In the genomic region with DNA sequence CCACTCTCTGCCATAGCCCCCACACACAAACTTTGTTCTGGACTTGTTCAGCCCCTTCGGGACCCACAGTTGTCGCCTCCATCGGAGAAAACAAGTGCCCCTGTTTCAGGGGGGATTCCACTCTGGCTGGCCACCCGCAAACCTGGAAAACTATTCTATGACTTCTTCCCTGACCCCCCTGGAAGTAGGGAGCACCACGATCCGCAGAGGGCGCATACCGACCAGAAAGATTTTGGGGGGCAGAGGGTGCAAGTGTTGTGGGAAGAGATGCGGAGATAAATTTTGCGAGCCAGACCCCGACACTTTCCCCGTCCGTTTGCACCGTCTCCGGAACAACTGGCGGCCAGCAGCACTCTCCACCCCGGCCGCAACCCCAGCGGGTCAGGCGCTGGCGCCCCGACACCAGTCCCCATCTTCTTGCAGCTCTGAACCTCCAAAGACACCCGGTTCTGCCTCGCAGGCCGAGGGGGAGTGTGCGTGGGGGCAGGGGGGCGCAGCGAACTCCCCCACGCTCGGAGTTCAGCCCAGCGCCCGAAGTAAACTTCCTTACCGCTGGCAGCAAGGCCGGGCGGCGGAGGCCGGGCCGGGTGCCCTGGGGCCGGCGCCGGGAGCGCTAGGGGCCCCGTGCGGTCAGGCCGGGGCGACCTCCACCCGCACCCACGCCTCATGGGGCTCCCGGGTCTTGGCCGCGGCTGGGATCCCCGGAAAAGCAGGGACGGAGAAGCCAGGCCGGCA, we compare ENCODE assay signal across 13 cellular contexts. TPM values are rescaled to one million over a fixed set of nuclear protein-coding genes. Genes with fewer than 3 reads are reported as not detected.
A peak's percentile ranks its signal among the peaks of the same experiment; 100 is the strongest.
DNase-seq lines count a peak whose midpoint lies in the region; ATAC-seq and TF ChIP-seq lines count a peak whose summit lies in the region.
"Had no signal": no experiment of that assay in that cellular context is flagged by ENCODE, and none has a peak within 500 bp of the region (broad histone marks: within the 10 kb centered on the region; RNA-seq: fewer than 3 reads in every experiment).

No MANE protein-coding gene starts in this region.

- H3K27ac ChIP-seq in SK-N-SH (ENCODE audit: low read depth in 2 of 2, low read length in 1 of 2), result no peak overlapping the region
- no peak overlapping the region for H3K27ac ChIP-seq in coronary artery
- peak overlapping the region; percentile 64 for H3K27ac ChIP-seq in mesenchymal stem cell (ENCODE audit: low read length, poor library complexity, severe bottlenecking)
- H3K27ac ChIP-seq in thyroid gland, result peak overlapping the region; percentile 99
- H3K27ac ChIP-seq: HL-60 had no signal

- no peaks in the 10 kb centered on the region for H3K79me2 ChIP-seq in SK-N-SH (ENCODE audit: insufficient read depth)

- peaks cover 8% of the 10 kb centered on the region for H3K79me1 ChIP-seq in mesenchymal stem cell (replicated peaks; ENCODE audit: low read length, poor library complexity, severe bottlenecking)

- H4K91ac ChIP-seq in mesenchymal stem cell (ENCODE audit: low read length), result peak overlapping the region; percentile 93

- H2BK120ac ChIP-seq in mesenchymal stem cell (ENCODE audit: low read depth, low read length), result peak overlapping the region; percentile 80

- H2AK5ac ChIP-seq in mesenchymal stem cell (ENCODE audit: low read length, severe bottlenecking), result peak overlapping the region; percentile 3

- H3K9me2 ChIP-seq in SK-N-SH, result no peaks in the 10 kb centered on the region

- H2AFZ ChIP-seq in SK-N-SH (ENCODE audit: low read depth) (no peak overlapping the region), mesenchymal stem cell (ENCODE audit: low read depth, low read length) (peak overlapping the region; percentile 61)

- H2BK12ac ChIP-seq in mesenchymal stem cell (ENCODE audit: low read length in 2 of 2), result peak overlapping the region; percentile 89 to 94

- peak overlapping the region; percentile 81 for H4K8ac ChIP-seq in mesenchymal stem cell (ENCODE audit: low read length)

- no peak for TF ChIP-seq POLR2A in thyroid gland (IDR thresholded peaks at IDR 0.05)

- 18% methylated on average over 37 of the region's 54 CpGs for WGBS in SK-N-SH (ENCODE audit: low lambda C conversion rate)
- WGBS in mesenchymal stem cell, result under 1% methylated on average over 41 of the region's 54 CpGs
- 2 to 4% methylated on average over 15 to 47 of the region's 54 CpGs for WGBS in thyroid gland, 2 donors

- H3K4me2 ChIP-seq in SK-N-SH, result peak overlapping the region; percentile 74; the same call in 1 of the 2 replicates
- peak overlapping the region; percentile 98 for H3K4me2 ChIP-seq in mesenchymal stem cell (ENCODE audit: low read length, poor library complexity, severe bottlenecking)

- peak overlapping the region; percentile 96 for H2BK15ac ChIP-seq in mesenchymal stem cell (ENCODE audit: low read depth, poor library complexity, severe bottlenecking)

- no peak for TF ChIP-seq RAD21 in SK-N-SH (IDR thresholded peaks at IDR 0.05; ENCODE audit: low read length)

- DNase-seq in SK-N-SH, result peak; percentile 51
- no peak for DNase-seq in coronary artery (ENCODE audit: low spot score)
- no peak for DNase-seq in mesenchymal stem cell
- no peak for DNase-seq in thyroid gland
- DNase-seq in activated CD4-positive, CD25-positive, alpha-beta regulatory T cell (lab: John Stamatoyannopoulos, UW), result no peak
- no peak for DNase-seq in NCI-H446 treated with DMSO at 0.1 percent for 48 hours (lab: John Stamatoyannopoulos, UW)
- DNase-seq: CD4-positive, CD25-positive, alpha-beta regulatory T cell; dermis blood vessel endothelial cell; NK-92 treated with Interleukin-12 subunit alpha and Interleukin-12 subunit beta, amount 100 ng/mL, for 24 hours; stimulated activated naive CD4-positive, alpha-beta T cell had no signal

- POLR2A ChIA-PET in SK-N-SH (lab: Yijun Ruan, JAX), result no interaction called here

- peaks cover 66% of the 10 kb centered on the region for H3K27me3 ChIP-seq in SK-N-SH (ENCODE audit: insufficient read depth)
- H3K27me3 ChIP-seq in mesenchymal stem cell (ENCODE audit: control insufficient read depth in 1 of 2, insufficient read depth in 1 of 2, low read length in 2 of 2), result peaks cover 20 to 31% of the 10 kb centered on the region in 2 experiments
- H3K27me3 ChIP-seq in thyroid gland, result no peaks in the 10 kb centered on the region

- no peaks in the 10 kb centered on the region for H4K20me1 ChIP-seq in SK-N-SH (ENCODE audit: insufficient read depth)

- H3K9ac ChIP-seq in SK-N-SH (no peak overlapping the region), mesenchymal stem cell (ENCODE audit: low read length) (peak overlapping the region; percentile 89)

- H3K23ac ChIP-seq in mesenchymal stem cell (ENCODE audit: low read length in 2 of 2), result peak overlapping the region; percentile 51 to 99

- no peaks in the 10 kb centered on the region for H3F3A ChIP-seq in SK-N-SH (replicated peaks; ENCODE audit: insufficient read depth)

- H3K18ac ChIP-seq in mesenchymal stem cell (ENCODE audit: low read depth in 1 of 2, low read length in 2 of 2), result peak overlapping the region; percentile 100

- H3K4me1 ChIP-seq in SK-N-SH (ENCODE audit: control insufficient read depth in 1 of 2, insufficient read depth in 2 of 2, low read depth in 1 of 2, low read length in 1 of 2) (no peaks in the 10 kb centered on the region; a peak in 1 of 4 replicates), mesenchymal stem cell (ENCODE audit: control insufficient read depth, insufficient read depth, low read depth, low read length) (peaks cover 26% of the 10 kb centered on the region), thyroid gland (peaks cover 0 to 8% of the 10 kb centered on the region in 2 donors)

- H3K36me3 ChIP-seq in SK-N-SH (replicated peaks in 1 of 2; ENCODE audit: control insufficient read depth in 1 of 2, insufficient read depth in 2 of 2, low read length in 1 of 2), result no peaks in the 10 kb centered on the region
- H3K36me3 ChIP-seq in mesenchymal stem cell (ENCODE audit: control insufficient read depth in 1 of 2, insufficient read depth in 2 of 2, low read depth in 1 of 2, low read length in 2 of 2), result no peaks in the 10 kb centered on the region
- H3K36me3 ChIP-seq in thyroid gland, result peaks cover 0 to 18% of the 10 kb centered on the region in 2 donors

- H3K14ac ChIP-seq in mesenchymal stem cell (ENCODE audit: low read length in 2 of 2), result peak overlapping the region in 1 of 2 experiments; percentile 87

- CTCF ChIA-PET in SK-N-SH (lab: Yijun Ruan, JAX), result interaction anchor here (1.6 kb wide), 1 partner anchor 606 kb away, joined by 4 read pairs; no protein-coding TSS in a partner anchor

- ATAC-seq in SK-N-SH treated with all-trans-retinoic acid at 6 μM for 48 hours, result no peak
- ATAC-seq in GM18873 (IDR thresholded peaks at IDR 0.05; ENCODE audit: low FRiP score, unreplicated experiment), result no peak

- no peak for TF ChIP-seq CTCF in SK-N-SH (IDR thresholded peaks at IDR 0.05)
- no peak for TF ChIP-seq CTCF in coronary artery (IDR thresholded peaks at IDR 0.05)
- TF ChIP-seq CTCF in thyroid gland (IDR thresholded peaks at IDR 0.05), result no peak

- H2BK5ac ChIP-seq in mesenchymal stem cell (ENCODE audit: low read depth, low read length, poor library complexity, severe bottlenecking), result peak overlapping the region; percentile 84

- no peak for TF ChIP-seq EP300 in SK-N-SH (IDR thresholded peaks at IDR 0.05; ENCODE audit: borderline replicate concordance in 1 of 2, low read depth in 1 of 2, low read length in 1 of 2)

- intact Hi-C loops in thyroid gland (cut with DNase I), result loop anchor here (5.0 kb wide), 1 partner anchor 607 kb away; no protein-coding TSS in a partner anchor

- peak overlapping the region; percentile 94 to 98 for H3K4ac ChIP-seq in mesenchymal stem cell (ENCODE audit: low read depth in 1 of 2, low read length in 2 of 2)

- H3K4me3 ChIP-seq in SK-N-SH (ENCODE audit: low read depth in 2 of 2, low read length in 1 of 2) (peak overlapping the region in 1 of 2 experiments; percentile 47; a peak in 1 of 4 replicates), coronary artery (peak overlapping the region; percentile 75), mesenchymal stem cell (ENCODE audit: insufficient read depth in 1 of 2, low read depth in 1 of 2, low read length in 2 of 2) (peak overlapping the region; percentile 82 to 94), thyroid gland (replicated peaks in 1 of 3) (peak overlapping the region; percentile 21 to 90 (median 57))

- no peaks in the 10 kb centered on the region for H3K9me3 ChIP-seq in SK-N-SH
- no peaks in the 10 kb centered on the region for H3K9me3 ChIP-seq in mesenchymal stem cell (ENCODE audit: control insufficient read depth, low read length)
- no peaks in the 10 kb centered on the region for H3K9me3 ChIP-seq in thyroid gland

TF ChIP-seq in SK-N-SH, 30 proteins besides CTCF, POLR2A, EP300 and RAD21:
- TF ChIP-seq EZH2phosphoT487 (IDR thresholded peaks at IDR 0.05; ENCODE audit: borderline replicate concordance, low read depth), result peak; percentile 66; the same call in 1 of the 2 replicates
- no peak for TF ChIP-seq FOXJ3 (CRISPR knock-in tag; IDR thresholded peaks at IDR 0.05)

TF ChIP-seq in SK-N-SH treated with all-trans-retinoic acid at 6 μM for 48 hours, 23 proteins besides CTCF, POLR2A, EP300 and RAD21 (continues in another document):
- TF ChIP-seq ZNF565 (CRISPR knock-in tag; conservative IDR thresholded peaks at IDR 0.05; ENCODE audit: low read depth) (no peak), ZNF8 (CRISPR knock-in tag; IDR thresholded peaks at IDR 0.05) (no peak), ZNF70 (CRISPR knock-in tag; IDR thresholded peaks at IDR 0.05) (no peak), TCF4 (CRISPR knock-in tag; IDR thresholded peaks at IDR 0.05; ENCODE audit: borderline replicate concordance) (no peak), CREB5 (CRISPR knock-in tag; IDR thresholded peaks at IDR 0.05; ENCODE audit: low read depth) (no peak), ZFP30 (CRISPR knock-in tag; IDR thresholded peaks at IDR 0.05) (no peak), RARB (CRISPR knock-in tag; IDR thresholded peaks at IDR 0.05) (no peak), ZC3H10 (CRISPR knock-in tag; IDR thresholded peaks at IDR 0.05) (no peak), GLIS3 (CRISPR knock-in tag; IDR thresholded peaks at IDR 0.05) (no peak), BACH2 (CRISPR knock-in tag; IDR thresholded peaks at IDR 0.05; ENCODE audit: borderline replicate concordance) (no peak)

RNA-seq across cellular contexts. Expression of gene SALL1, which starts 0.7 kb away (rescaled TPM):
- polyA plus RNA-seq in SK-N-SH (2012; rRNA removed), result 0.02 TPM in 1 of 2 replicates, not detected in the other
- polyA plus RNA-seq in SK-N-SH (2012; cell fraction: cytosol; rRNA removed), result not detected in 2 replicates
- polyA plus RNA-seq in SK-N-SH (2012; cell fraction: nucleus; rRNA removed), result 0.01 TPM in 1 of 2 replicates, not detected in the other
- polyA plus RNA-seq in mesenchymal stem cell (2013, experiment 1 of 2), result 52.3 TPM
- polyA plus RNA-seq in mesenchymal stem cell (2013, experiment 2 of 2), result 50.1 TPM
- 10 to 100 TPM; 23.0 to 57.0 (median 44.0) TPM for total RNA-seq in thyroid gland
- total RNA-seq: CD4-positive, CD25-positive, alpha-beta regulatory T cell had no signal
- polyA plus RNA-seq: CD4-positive, CD25-positive, alpha-beta regulatory T cell had no signal

Comparison
In these comparisons a context has a peak if more than half of its experiments do, and no peak if none do; other contexts are left out.
1. H3K27ac ChIP-seq: peak in mesenchymal stem cell (single experiment) and thyroid gland (3 of 3); none in SK-N-SH (0 of 2) and coronary artery (0 of 2).